ENCODE assay signal across 17 cellular contexts in the genomic region with DNA sequence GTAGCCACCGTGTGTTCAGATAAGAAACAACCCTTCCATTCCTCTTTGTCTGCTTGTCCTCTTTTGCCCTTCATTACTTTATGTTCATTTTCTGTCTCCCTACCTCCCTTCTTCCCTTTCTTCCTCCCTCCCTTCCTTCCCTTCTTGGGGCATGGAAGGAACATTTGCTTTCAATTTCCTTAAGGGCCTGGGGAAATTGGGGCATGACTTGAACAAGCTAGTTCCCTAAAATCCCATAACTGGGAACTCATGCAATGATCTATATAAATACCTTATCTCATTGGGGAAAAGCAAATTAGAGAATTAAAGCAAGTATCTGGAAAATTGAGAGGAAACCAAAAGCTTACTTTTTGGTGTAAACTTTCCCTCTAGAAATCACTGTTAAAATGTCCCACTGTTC. TPM values are rescaled to one million over a fixed set of nuclear protein-coding genes. Genes with fewer than 3 reads are reported as not detected.
A peak's percentile ranks its signal among the peaks of the same experiment; 100 is the strongest.
DNase-seq lines count a peak whose midpoint lies in the region; ATAC-seq and TF ChIP-seq lines count a peak whose summit lies in the region.
"Had no signal": no experiment of that assay in that cellular context is flagged by ENCODE, and none has a peak within 500 bp of the region (broad histone marks: within the 10 kb centered on the region; RNA-seq: fewer than 3 reads in every experiment).

No MANE protein-coding gene starts in this region.

- H3K27ac ChIP-seq in GM23338 (ENCODE audit: low read depth) = no peak overlapping the region
- no peak overlapping the region for H3K27ac ChIP-seq in endodermal cell (ENCODE audit: low read depth, low read length)
- H3K27ac ChIP-seq in stomach smooth muscle (ENCODE audit: low read length) = peak overlapping the region; percentile 70

- peak overlapping the region; percentile 58; the same call in 1 of the 2 replicates for H3K4me2 ChIP-seq in GM23338
- H3K4me2 ChIP-seq: SK-N-SH had no signal

- H3K36me3 Mint-ChIP-seq in GM23338 (ENCODE audit: low read depth) (no peaks in the 10 kb centered on the region; the same call in 2 of the 3 replicates), endodermal cell (ENCODE audit: low read depth) (peaks cover 10% of the 10 kb centered on the region), nephron progenitor cell (ENCODE audit: low read depth) (peaks cover 89% of the 10 kb centered on the region)

- H3K9me3 ChIP-seq in endodermal cell (ENCODE audit: control insufficient read depth, low read length) (no peaks in the 10 kb centered on the region), stomach smooth muscle (ENCODE audit: control insufficient read depth in 2 of 2, low read length in 2 of 2) (no peaks in the 10 kb centered on the region)
- H3K9me3 ChIP-seq: SK-N-SH had no signal

- no peaks in the 10 kb centered on the region for H3K36me3 ChIP-seq in GM23338 (ENCODE audit: insufficient read depth)
- H3K36me3 ChIP-seq in endodermal cell (ENCODE audit: control insufficient read depth, insufficient read depth, low read length) = no peaks in the 10 kb centered on the region
- H3K36me3 ChIP-seq in stomach smooth muscle (ENCODE audit: control insufficient read depth in 2 of 2, insufficient read depth in 2 of 2, low read length in 2 of 2) = peaks cover 28 to 32% of the 10 kb centered on the region in 2 donors

- no peaks in the 10 kb centered on the region for H4K20me1 ChIP-seq in GM23338 (replicated peaks; ENCODE audit: insufficient read depth)

- H3K27me3 ChIP-seq in GM23338 (ENCODE audit: insufficient read depth) = no peaks in the 10 kb centered on the region
- peaks cover 44% of the 10 kb centered on the region for H3K27me3 ChIP-seq in endodermal cell (ENCODE audit: control insufficient read depth, insufficient read depth, low read length, poor library complexity, severe bottlenecking)
- no peaks in the 10 kb centered on the region for H3K27me3 ChIP-seq in stomach smooth muscle (ENCODE audit: control insufficient read depth in 1 of 2, insufficient read depth in 2 of 2, low read length in 2 of 2)

- H3K79me2 ChIP-seq in GM23338 (replicated peaks; ENCODE audit: insufficient read depth) = no peaks in the 10 kb centered on the region

- H3K9ac ChIP-seq in endodermal cell (ENCODE audit: extremely low read depth, low read length, poor library complexity, severe bottlenecking) (no peak overlapping the region), stomach smooth muscle (ENCODE audit: low read length in 2 of 2) (peak overlapping the region in 1 of 2 donors; percentile 32)
- H3K9ac ChIP-seq: SK-N-SH had no signal

- H3K4me3 ChIP-seq in GM23338 (no peak overlapping the region), endodermal cell (ENCODE audit: low read length) (no peak overlapping the region), stomach smooth muscle (ENCODE audit: low read length in 2 of 2) (peak overlapping the region in 1 of 2 donors; percentile 52)
- H3K4me3 ChIP-seq: coronary artery had no signal

- peak overlapping the region; percentile 46; the same call in 2 of the 3 replicates for H3K4me3 Mint-ChIP-seq in GM23338
- peak overlapping the region; percentile 35 for H3K4me3 Mint-ChIP-seq in endodermal cell
- H3K4me3 Mint-ChIP-seq in nephron progenitor cell = peak overlapping the region; percentile 70

- ATAC-seq in GM23338 (no peak), esophagus mucosa (no peak)
- no peak for ATAC-seq in stimulated activated naive CD8-positive, alpha-beta T cell treated with anti-CD3 and anti-CD28 coated beads, Interleukin-15, Interleukin-2, amounts not matched to agents 100 U/mL and 50 U/mL, for 24 hours

- H3K4me1 ChIP-seq in GM23338 (ENCODE audit: insufficient read depth) = peaks cover 38% of the 10 kb centered on the region
- H3K4me1 ChIP-seq in endodermal cell (ENCODE audit: control insufficient read depth, insufficient read depth, low read length) = peaks cover 20% of the 10 kb centered on the region
- peaks cover 33% of the 10 kb centered on the region for H3K4me1 ChIP-seq in stomach smooth muscle (ENCODE audit: control insufficient read depth, insufficient read depth, low read length)

- H3K9me3 Mint-ChIP-seq in GM23338 = no peaks in the 10 kb centered on the region
- H3K9me3 Mint-ChIP-seq in endodermal cell = no peaks in the 10 kb centered on the region
- H3K9me3 Mint-ChIP-seq in nephron progenitor cell = no peaks in the 10 kb centered on the region

- peak overlapping the region; percentile 87 for H2AFZ ChIP-seq in GM23338

- H3K27ac Mint-ChIP-seq in GM23338 = peak overlapping the region; percentile 77
- no peak overlapping the region for H3K27ac Mint-ChIP-seq in endodermal cell
- peak overlapping the region; percentile 94 for H3K27ac Mint-ChIP-seq in nephron progenitor cell

- DNase-seq in GM23338 (ENCODE audit: low spot score) = no peak
- no peak for DNase-seq in endodermal cell
- DNase-seq in nephron progenitor cell = no peak
- DNase-seq in OCI-M1 (lab: John Stamatoyannopoulos, UW) = no peak
- no peak for DNase-seq in stimulated activated naive CD8-positive, alpha-beta T cell treated with anti-CD3 and anti-CD28 coated beads, Interleukin-15, Interleukin-2, amounts not matched to agents 100 U/mL and 50 U/mL, for 24 hours
- no peak for DNase-seq in SHP77 (lab: John Stamatoyannopoulos, UW)
- DNase-seq: activated CD4-positive, alpha-beta T cell treated with anti-CD3 and anti-CD28 coated beads, Interleukin-2, amount 50 U/mL, for 1 hour; activated naive CD4-positive, alpha-beta T cell treated with Interleukin-2 at 50 U/mL for 16 hours; activated T-cell treated with anti-CD3 and anti-CD28 coated beads for 4 hours; DMS79 treated with DMSO at 0.1 percent for 48 hours; NCI-H1092 treated with DMSO at 0.1 percent for 48 hours; NCI-H2107; NCI-H526 treated with DMSO at 0.1 percent for 48 hours; SK-N-SH had no signal

- no peak for TF ChIP-seq CTCF in GM23338 (conservative IDR thresholded peaks at IDR 0.05; ENCODE audit: low read depth in 2 of 2)
- TF ChIP-seq CTCF in endodermal cell (conservative IDR thresholded peaks at IDR 0.05) = peak; percentile 40
- no peak for TF ChIP-seq CTCF in nephron progenitor cell (IDR thresholded peaks at IDR 0.05)

- H3K4me1 Mint-ChIP-seq in GM23338 (peaks cover 51% of the 10 kb centered on the region), endodermal cell (peaks cover 54% of the 10 kb centered on the region), nephron progenitor cell (peaks cover 90% of the 10 kb centered on the region)

- no peaks in the 10 kb centered on the region for H3K9me2 ChIP-seq in GM23338 (ENCODE audit: insufficient read depth)
- H3K9me2 ChIP-seq: SK-N-SH had no signal

- 16 to 22% methylated on average over 1 of the region's 1 CpG for WGBS in endodermal cell (ENCODE audit: insufficient coverage in 1 of 2, insufficient read length in 1 of 2), 2 experiments

- peaks cover 7% of the 10 kb centered on the region for H3K27me3 Mint-ChIP-seq in GM23338 (ENCODE audit: insufficient read depth, low read depth, poor library complexity)
- H3K27me3 Mint-ChIP-seq in endodermal cell (ENCODE audit: insufficient read depth) = peaks cover 13% of the 10 kb centered on the region
- H3K27me3 Mint-ChIP-seq in nephron progenitor cell (ENCODE audit: low read depth, poor library complexity) = peaks cover 3% of the 10 kb centered on the region

- no peaks in the 10 kb centered on the region for H3F3A ChIP-seq in GM23338 (replicated peaks; ENCODE audit: low read depth)

TF ChIP-seq in GM23338, 12 proteins besides CTCF, POLR2A, EP300 and RAD21 (continues in another document):
- TF ChIP-seq POLR2AphosphoS5 (IDR thresholded peaks at IDR 0.05; ENCODE audit: low read depth) = no peak

RNA-seq across cellular contexts. Expression of a gene that starts 35.7 kb away (rescaled TPM):
- 3.0 and 4.1 TPM in 2 replicates for total RNA-seq in GM23338 (2014; rRNA removed; shearing (Covaris generic))
- 2.1 and 3.2 TPM in 2 replicates for polyA plus RNA-seq in GM23338 (2016; fragmentation: Nextera tagmentation; extraction: Ambion mirVana)
- total RNA-seq in endodermal cell = 10 to 100 TPM in 1 of 2 donors, 1 to 10 TPM in 1; 9.8 to 12.3 TPM
- polyA plus RNA-seq in endodermal cell (2013, experiment 1 of 2) = 207 TPM
- polyA plus RNA-seq in endodermal cell (2013, experiment 2 of 2) = 163 TPM
- total RNA-seq in esophagus mucosa = 19.8 TPM
